Comparison of ENCODE assay signal across 1 cellular context in the genomic region with DNA sequence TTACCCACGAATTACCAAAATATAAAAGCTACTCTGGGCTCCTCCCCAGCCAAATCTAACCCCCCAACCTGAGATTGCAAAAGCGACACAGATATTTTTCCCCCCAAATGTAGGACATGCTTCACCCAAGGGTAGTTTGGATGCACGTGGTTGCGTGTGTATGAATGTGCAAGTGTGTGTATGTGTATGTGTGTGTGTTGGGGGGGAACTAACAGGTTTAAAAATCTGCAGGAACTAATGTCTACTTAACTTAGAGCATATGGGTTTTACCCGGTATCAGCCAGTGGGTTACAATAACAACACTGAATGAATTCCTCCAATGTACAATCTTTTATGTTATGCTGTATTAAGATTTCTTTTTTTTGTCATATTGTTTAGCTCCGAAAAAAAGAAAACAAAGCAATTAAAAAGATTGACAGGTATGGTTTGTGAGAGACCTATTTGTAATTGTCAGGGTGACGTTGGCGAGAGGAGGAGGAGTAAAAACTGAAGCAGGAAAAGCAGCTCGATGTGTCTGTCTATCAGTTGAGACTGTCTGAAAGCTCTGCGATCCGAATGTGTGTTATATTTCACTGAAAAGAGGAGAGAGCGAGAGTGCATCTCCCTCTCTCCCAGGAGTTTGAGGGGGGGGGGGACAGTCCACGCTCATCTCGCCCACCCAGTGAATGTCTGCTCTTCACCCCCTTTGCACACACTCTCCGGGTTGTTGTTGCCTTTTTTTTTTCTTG.
TF ChIP-seq lines count a peak whose summit lies in the region.

A gene with protein sequence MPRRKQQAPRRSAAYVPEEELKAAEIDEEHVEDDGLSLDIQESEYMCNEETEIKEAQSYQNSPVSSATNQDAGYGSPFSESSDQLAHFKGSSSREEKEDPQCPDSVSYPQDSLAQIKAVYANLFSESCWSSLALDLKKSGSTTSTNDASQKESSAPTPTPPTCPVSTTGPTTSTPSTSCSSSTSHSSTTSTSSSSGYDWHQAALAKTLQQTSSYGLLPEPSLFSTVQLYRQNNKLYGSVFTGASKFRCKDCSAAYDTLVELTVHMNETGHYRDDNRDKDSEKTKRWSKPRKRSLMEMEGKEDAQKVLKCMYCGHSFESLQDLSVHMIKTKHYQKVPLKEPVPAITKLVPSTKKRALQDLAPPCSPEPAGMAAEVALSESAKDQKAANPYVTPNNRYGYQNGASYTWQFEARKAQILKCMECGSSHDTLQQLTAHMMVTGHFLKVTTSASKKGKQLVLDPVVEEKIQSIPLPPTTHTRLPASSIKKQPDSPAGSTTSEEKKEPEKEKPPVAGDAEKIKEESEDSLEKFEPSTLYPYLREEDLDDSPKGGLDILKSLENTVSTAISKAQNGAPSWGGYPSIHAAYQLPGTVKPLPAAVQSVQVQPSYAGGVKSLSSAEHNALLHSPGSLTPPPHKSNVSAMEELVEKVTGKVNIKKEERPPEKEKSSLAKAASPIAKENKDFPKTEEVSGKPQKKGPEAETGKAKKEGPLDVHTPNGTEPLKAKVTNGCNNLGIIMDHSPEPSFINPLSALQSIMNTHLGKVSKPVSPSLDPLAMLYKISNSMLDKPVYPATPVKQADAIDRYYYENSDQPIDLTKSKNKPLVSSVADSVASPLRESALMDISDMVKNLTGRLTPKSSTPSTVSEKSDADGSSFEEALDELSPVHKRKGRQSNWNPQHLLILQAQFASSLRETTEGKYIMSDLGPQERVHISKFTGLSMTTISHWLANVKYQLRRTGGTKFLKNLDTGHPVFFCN (N-terminal part only) (plus strand): TSS at position 524 of the 728 bp plus-strand sequence. CDS start 1,080 bp downstream, outside the sequence.

TF ChIP-seq in Ishikawa, 13 proteins besides CTCF, POLR2A, EP300 and RAD21 (continued from another document):
- TF ChIP-seq TAF1 (IDR thresholded peaks at IDR 0.05; ENCODE audit: low read depth): peak; percentile 35
- TF ChIP-seq TCF12 (IDR thresholded peaks at IDR 0.05; ENCODE audit: low read depth): 0 out of 2 replicates have a peak, but pooled peaks have one; percentile 41
- peak; percentile 58; the same call in 1 of the 2 replicates for TF ChIP-seq CREB1 (IDR thresholded peaks at IDR 0.05; ENCODE audit: low read depth)
- TF ChIP-seq EGR1 (IDR thresholded peaks at IDR 0.05): no peak
- no peak for TF ChIP-seq NFIC (IDR thresholded peaks at IDR 0.05)
